In genomic region chr9:93255994-93256877, GRCh38 we compare ENCODE assay signal across 17 cellular contexts.
DNase-seq lines count a peak whose midpoint lies in the region; ATAC-seq and TF ChIP-seq lines count a peak whose summit lies in the region.
"Had no signal": no experiment of that assay in that cellular context is flagged by ENCODE, and none has a peak within 500 bp of the region (broad histone marks: within the 10 kb centered on the region; RNA-seq: fewer than 3 reads in every experiment).

No MANE protein-coding gene starts in this region.

- no peak overlapping the region for H3K9ac ChIP-seq in H9 (ENCODE audit: extremely low read depth, insufficient read length, low read length)

- no peak overlapping the region for H4K5ac ChIP-seq in H9 (ENCODE audit: insufficient read length, low read depth, low read length)

- H3K4me1 ChIP-seq in H9 (ENCODE audit: insufficient read depth, low read length): no peaks in the 10 kb centered on the region
- H3K4me1 ChIP-seq: Caco-2, gastroesophageal sphincter had no signal

- WGBS in H9 (ENCODE audit: extremely low coverage, insufficient read length, low lambda C conversion rate): no CpG with 5 or more reads among the region's 22 CpGs

- no peak overlapping the region for H2BK12ac ChIP-seq in H9 (ENCODE audit: insufficient read length, low read depth, low read length)

- H3K27ac ChIP-seq in H9 (ENCODE audit: insufficient read length, low read depth, low read length): no peak overlapping the region
- H3K27ac ChIP-seq: brain microvascular endothelial cell, gastroesophageal sphincter had no signal

- H3K79me1 ChIP-seq in H9 (ENCODE audit: insufficient read depth, low read depth, low read length, poor library complexity, severe bottlenecking): no peaks in the 10 kb centered on the region

- peaks cover 2% of the 10 kb centered on the region for H4K20me1 ChIP-seq in H9 (ENCODE audit: control insufficient read depth, insufficient read depth, insufficient read length)

- no peak overlapping the region for H2BK5ac ChIP-seq in H9 (ENCODE audit: insufficient read length, low read length)

- no peak overlapping the region for H2BK20ac ChIP-seq in H9 (ENCODE audit: low read depth, low read length, poor library complexity, severe bottlenecking)

- H3K27ac Mint-ChIP-seq in H9: peak overlapping the region; percentile 1 to 92 (median 25); a peak in 2 of 7 replicates
- H3K27ac Mint-ChIP-seq: B cell; naive thymus-derived CD4-positive, alpha-beta T cell had no signal

- no peak overlapping the region for H2BK15ac ChIP-seq in H9 (ENCODE audit: low read depth, low read length)

- H3K56ac ChIP-seq in H9 (ENCODE audit: insufficient read length, low read depth, low read length): no peak overlapping the region

- intact Hi-C loops in posterior vena cava (cut with DNase I): no loop called here

- H3T11ph ChIP-seq in H9 (ENCODE audit: low read length): no peak overlapping the region

- no peak overlapping the region for H3K18ac ChIP-seq in H9 (ENCODE audit: insufficient read length, low read depth, low read length)

- no peaks in the 10 kb centered on the region for H3K9me3 ChIP-seq in H9 (ENCODE audit: control insufficient read depth, low read depth, low read length)
- H3K9me3 ChIP-seq: Caco-2, gastroesophageal sphincter had no signal

- H2AK5ac ChIP-seq in H9 (ENCODE audit: insufficient read length, low read length): no peak overlapping the region

- H3K4me3 Mint-ChIP-seq in H9: no peak overlapping the region; a peak in 1 of 5 replicates
- H3K4me3 Mint-ChIP-seq: B cell; naive thymus-derived CD4-positive, alpha-beta T cell had no signal

- no peaks in the 10 kb centered on the region for H3K27me3 Mint-ChIP-seq in H9 (ENCODE audit: low read depth)
- H3K27me3 Mint-ChIP-seq: B cell; naive thymus-derived CD4-positive, alpha-beta T cell had no signal

- 0 out of 4 replicates have a peak, but pooled peaks cover 0 to 5% of the 10 kb centered on the region in 2 experiments for H3K4me1 Mint-ChIP-seq in H9
- H3K4me1 Mint-ChIP-seq: B cell; naive thymus-derived CD4-positive, alpha-beta T cell had no signal

- no peak overlapping the region for H3K4ac ChIP-seq in H9 (ENCODE audit: low read depth, low read length)

- H3K23me2 ChIP-seq in H9 (ENCODE audit: insufficient read length, low read depth, low read length, poor library complexity, severe bottlenecking): no peaks in the 10 kb centered on the region

- no peaks in the 10 kb centered on the region for H3K79me2 ChIP-seq in H9 (ENCODE audit: insufficient read depth, low read length)

- H3K36me3 Mint-ChIP-seq in H9 (ENCODE audit: insufficient read depth in 1 of 3, low read depth in 3 of 3): peaks cover 5 to 8% (median 7%) of the 10 kb centered on the region in 3 experiments
- H3K36me3 Mint-ChIP-seq: naive thymus-derived CD4-positive, alpha-beta T cell had no signal

- ATAC-seq in left lobe of liver (no peak), HG02798 (IDR thresholded peaks at IDR 0.05; ENCODE audit: poor library complexity, unreplicated experiment) (no peak), GM18517 (IDR thresholded peaks at IDR 0.05; ENCODE audit: unreplicated experiment) (no peak), HG03571 (IDR thresholded peaks at IDR 0.05; ENCODE audit: unreplicated experiment) (no peak)
- ATAC-seq: gastroesophageal sphincter; naive thymus-derived CD4-positive, alpha-beta T cell had no signal

- peak; percentile 31 for DNase-seq in D341Med (ENCODE audit: low spot score)
- peak; percentile 22 for DNase-seq in H9
- peak; percentile 43 for DNase-seq in left lobe of liver (ENCODE audit: low spot score)
- peak; percentile 76 for DNase-seq in posterior vena cava (ENCODE audit: low spot score)
- DNase-seq: brain microvascular endothelial cell, Caco-2, erythroblast, mammary epithelial cell, NCI-H1436, NCI-H345, RPMI8226 had no signal

- no peak overlapping the region for H2AFZ ChIP-seq in H9 (ENCODE audit: low read length)

- H3K14ac ChIP-seq in H9 (ENCODE audit: insufficient read depth, low read length): no peak overlapping the region

- TF ChIP-seq CTCF in H9 (conservative IDR thresholded peaks at IDR 0.05): no peak

- no peak overlapping the region for H2BK120ac ChIP-seq in H9 (ENCODE audit: low read depth, low read length, poor library complexity, severe bottlenecking)

- H3K23ac ChIP-seq in H9 (ENCODE audit: insufficient read length, low read depth, low read length): no peak overlapping the region

- no peak overlapping the region for H3K4me2 ChIP-seq in H9 (ENCODE audit: insufficient read depth, insufficient read length, low read length)

- H4K91ac ChIP-seq in H9 (ENCODE audit: insufficient read length, low read depth, low read length): no peak overlapping the region

- H4K8ac ChIP-seq in H9 (replicated peaks; ENCODE audit: insufficient read length, low read depth, low read length): no peak overlapping the region

- H3K9me3 Mint-ChIP-seq in H9: no peaks in the 10 kb centered on the region
- H3K9me3 Mint-ChIP-seq: naive thymus-derived CD4-positive, alpha-beta T cell had no signal

- H3K27me3 ChIP-seq in H9 (ENCODE audit: insufficient read depth, low read length): no peaks in the 10 kb centered on the region
- H3K27me3 ChIP-seq: brain microvascular endothelial cell, gastroesophageal sphincter had no signal

Comparison
In these comparisons a context has a peak if more than half of its experiments do, and no peak if none do; other contexts are left out.
1. DNase-seq: peak in every context shown above with its lines; median percentile 76 in posterior vena cava; 43 in left lobe of liver; 31 in D341Med; 22 in H9.